ENCODE assay signal across 1 cellular context in genomic region chr6:34684919-34685318, GRCh38.
TF ChIP-seq lines count a peak whose summit lies in the region.

No MANE protein-coding gene starts in this region.

TF ChIP-seq in WTC11, 78 proteins besides CTCF, POLR2A, EP300 and RAD21 (continued from another document):
- no peak for TF ChIP-seq ARID4B (CRISPR knock-in tag; IDR thresholded peaks at IDR 0.05; ENCODE audit: borderline replicate concordance)
- no peak for TF ChIP-seq NR3C1 (CRISPR knock-in tag; conservative IDR thresholded peaks at IDR 0.05; ENCODE audit: low read depth)
- TF ChIP-seq ZSCAN18 (CRISPR knock-in tag; IDR thresholded peaks at IDR 0.05): no peak
